In the genomic region with DNA sequence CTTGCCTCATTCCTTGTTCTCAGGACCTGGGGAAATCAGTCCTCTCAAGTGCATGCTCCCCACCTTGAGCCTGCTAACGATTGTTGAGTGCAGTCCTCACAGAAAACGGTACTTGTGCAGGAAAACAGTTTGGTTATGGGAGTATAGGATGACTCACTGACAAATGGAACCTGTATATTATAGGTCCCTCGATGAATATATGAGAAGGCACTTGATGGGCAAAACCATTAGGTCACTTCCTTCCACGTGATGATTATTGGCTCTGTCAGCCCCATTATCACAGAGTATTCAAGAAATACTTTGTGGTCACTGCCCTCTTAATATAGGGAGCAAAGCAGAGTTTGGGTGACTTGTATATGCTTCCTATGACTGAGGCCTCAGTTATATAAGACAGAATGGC, we compare ENCODE assay signal across 3 cellular contexts.
A peak's percentile ranks its signal among the peaks of the same experiment; 100 is the strongest.
TF ChIP-seq lines count a peak whose summit lies in the region.

No MANE protein-coding gene starts in this region.

TF ChIP-seq in GM23338, 12 proteins besides CTCF, POLR2A, EP300 and RAD21 (continues in another document):
- TF ChIP-seq POLR2AphosphoS5 (IDR thresholded peaks at IDR 0.05; ENCODE audit: low read depth) (no peak; the same call in 1 of the 2 replicates), NANOG (IDR thresholded peaks at IDR 0.05; ENCODE audit: borderline replicate concordance) (no peak), ZNF331 (CRISPR knock-in tag; IDR thresholded peaks at IDR 0.05; ENCODE audit: low read depth) (no peak), CREB1 (CRISPR knock-in tag; IDR thresholded peaks at IDR 0.05; ENCODE audit: low read depth) (no peak), STAT1 (IDR thresholded peaks at IDR 0.05; ENCODE audit: unreplicated experiment) (no peak), ZNF114 (CRISPR knock-in tag; IDR thresholded peaks at IDR 0.05) (no peak), EZH2phosphoT487 (IDR thresholded peaks at IDR 0.05; ENCODE audit: unreplicated experiment) (no peak), JUNB (IDR thresholded peaks at IDR 0.05; ENCODE audit: unreplicated experiment) (no peak), EZH2 (IDR thresholded peaks at IDR 0.05; ENCODE audit: low read depth, unreplicated experiment) (no peak)
- TF ChIP-seq, protein P1, sequence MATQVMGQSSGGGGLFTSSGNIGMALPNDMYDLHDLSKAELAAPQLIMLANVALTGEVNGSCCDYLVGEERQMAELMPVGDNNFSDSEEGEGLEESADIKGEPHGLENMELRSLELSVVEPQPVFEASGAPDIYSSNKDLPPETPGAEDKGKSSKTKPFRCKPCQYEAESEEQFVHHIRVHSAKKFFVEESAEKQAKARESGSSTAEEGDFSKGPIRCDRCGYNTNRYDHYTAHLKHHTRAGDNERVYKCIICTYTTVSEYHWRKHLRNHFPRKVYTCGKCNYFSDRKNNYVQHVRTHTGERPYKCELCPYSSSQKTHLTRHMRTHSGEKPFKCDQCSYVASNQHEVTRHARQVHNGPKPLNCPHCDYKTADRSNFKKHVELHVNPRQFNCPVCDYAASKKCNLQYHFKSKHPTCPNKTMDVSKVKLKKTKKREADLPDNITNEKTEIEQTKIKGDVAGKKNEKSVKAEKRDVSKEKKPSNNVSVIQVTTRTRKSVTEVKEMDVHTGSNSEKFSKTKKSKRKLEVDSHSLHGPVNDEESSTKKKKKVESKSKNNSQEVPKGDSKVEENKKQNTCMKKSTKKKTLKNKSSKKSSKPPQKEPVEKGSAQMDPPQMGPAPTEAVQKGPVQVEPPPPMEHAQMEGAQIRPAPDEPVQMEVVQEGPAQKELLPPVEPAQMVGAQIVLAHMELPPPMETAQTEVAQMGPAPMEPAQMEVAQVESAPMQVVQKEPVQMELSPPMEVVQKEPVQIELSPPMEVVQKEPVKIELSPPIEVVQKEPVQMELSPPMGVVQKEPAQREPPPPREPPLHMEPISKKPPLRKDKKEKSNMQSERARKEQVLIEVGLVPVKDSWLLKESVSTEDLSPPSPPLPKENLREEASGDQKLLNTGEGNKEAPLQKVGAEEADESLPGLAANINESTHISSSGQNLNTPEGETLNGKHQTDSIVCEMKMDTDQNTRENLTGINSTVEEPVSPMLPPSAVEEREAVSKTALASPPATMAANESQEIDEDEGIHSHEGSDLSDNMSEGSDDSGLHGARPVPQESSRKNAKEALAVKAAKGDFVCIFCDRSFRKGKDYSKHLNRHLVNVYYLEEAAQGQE (IDR thresholded peaks at IDR 0.05; ENCODE audit: unreplicated experiment) = no peak
- TF ChIP-seq, protein P2, sequence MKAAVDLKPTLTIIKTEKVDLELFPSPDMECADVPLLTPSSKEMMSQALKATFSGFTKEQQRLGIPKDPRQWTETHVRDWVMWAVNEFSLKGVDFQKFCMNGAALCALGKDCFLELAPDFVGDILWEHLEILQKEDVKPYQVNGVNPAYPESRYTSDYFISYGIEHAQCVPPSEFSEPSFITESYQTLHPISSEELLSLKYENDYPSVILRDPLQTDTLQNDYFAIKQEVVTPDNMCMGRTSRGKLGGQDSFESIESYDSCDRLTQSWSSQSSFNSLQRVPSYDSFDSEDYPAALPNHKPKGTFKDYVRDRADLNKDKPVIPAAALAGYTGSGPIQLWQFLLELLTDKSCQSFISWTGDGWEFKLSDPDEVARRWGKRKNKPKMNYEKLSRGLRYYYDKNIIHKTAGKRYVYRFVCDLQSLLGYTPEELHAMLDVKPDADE (IDR thresholded peaks at IDR 0.05) = no peak

TF ChIP-seq in SK-N-SH, 30 proteins besides CTCF, POLR2A, EP300 and RAD21 (continues in another document):
- no peak for TF ChIP-seq SMC3 (IDR thresholded peaks at IDR 0.05; ENCODE audit: low read depth, low read length)
- TF ChIP-seq, protein P3, sequence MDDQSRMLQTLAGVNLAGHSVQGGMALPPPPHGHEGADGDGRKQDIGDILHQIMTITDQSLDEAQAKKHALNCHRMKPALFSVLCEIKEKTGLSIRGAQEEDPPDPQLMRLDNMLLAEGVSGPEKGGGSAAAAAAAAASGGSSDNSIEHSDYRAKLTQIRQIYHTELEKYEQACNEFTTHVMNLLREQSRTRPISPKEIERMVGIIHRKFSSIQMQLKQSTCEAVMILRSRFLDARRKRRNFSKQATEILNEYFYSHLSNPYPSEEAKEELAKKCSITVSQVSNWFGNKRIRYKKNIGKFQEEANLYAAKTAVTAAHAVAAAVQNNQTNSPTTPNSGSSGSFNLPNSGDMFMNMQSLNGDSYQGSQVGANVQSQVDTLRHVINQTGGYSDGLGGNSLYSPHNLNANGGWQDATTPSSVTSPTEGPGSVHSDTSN (IDR thresholded peaks at IDR 0.05) = peak; percentile 65
- TF ChIP-seq FOXJ3 (CRISPR knock-in tag; IDR thresholded peaks at IDR 0.05) = no peak
- no peak for TF ChIP-seq ELF1 (IDR thresholded peaks at IDR 0.05)
- TF ChIP-seq SIN3A (IDR thresholded peaks at IDR 0.05; ENCODE audit: borderline replicate concordance, low read depth, low read length) = no peak
- no peak for TF ChIP-seq RFX5 (IDR thresholded peaks at IDR 0.05; ENCODE audit: low read length)
- peak; percentile 21; the same call in 1 of the 2 replicates for TF ChIP-seq POLR2AphosphoS5 (IDR thresholded peaks at IDR 0.05; ENCODE audit: low read depth, low read length)
- TF ChIP-seq, protein P1 (IDR thresholded peaks at IDR 0.05; ENCODE audit: low read depth, low read length) = no peak
- no peak for TF ChIP-seq EZH2phosphoT487 (IDR thresholded peaks at IDR 0.05; ENCODE audit: borderline replicate concordance, low read depth)
- no peak for TF ChIP-seq GATA2 (CRISPR knock-in tag; IDR thresholded peaks at IDR 0.05)
- TF ChIP-seq, protein P4, sequence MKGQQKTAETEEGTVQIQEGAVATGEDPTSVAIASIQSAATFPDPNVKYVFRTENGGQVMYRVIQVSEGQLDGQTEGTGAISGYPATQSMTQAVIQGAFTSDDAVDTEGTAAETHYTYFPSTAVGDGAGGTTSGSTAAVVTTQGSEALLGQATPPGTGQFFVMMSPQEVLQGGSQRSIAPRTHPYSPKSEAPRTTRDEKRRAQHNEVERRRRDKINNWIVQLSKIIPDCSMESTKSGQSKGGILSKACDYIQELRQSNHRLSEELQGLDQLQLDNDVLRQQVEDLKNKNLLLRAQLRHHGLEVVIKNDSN (IDR thresholded peaks at IDR 0.05; ENCODE audit: borderline replicate concordance, low read depth) = 0 out of 2 replicates have a peak, but pooled peaks have one; percentile 18
- TF ChIP-seq, protein P5, sequence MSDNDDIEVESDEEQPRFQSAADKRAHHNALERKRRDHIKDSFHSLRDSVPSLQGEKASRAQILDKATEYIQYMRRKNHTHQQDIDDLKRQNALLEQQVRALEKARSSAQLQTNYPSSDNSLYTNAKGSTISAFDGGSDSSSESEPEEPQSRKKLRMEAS (IDR thresholded peaks at IDR 0.05; ENCODE audit: low read depth) = no peak
- TF ChIP-seq YY1 (IDR thresholded peaks at IDR 0.05; ENCODE audit: low read depth) = no peak
- no peak for TF ChIP-seq NFIC (IDR thresholded peaks at IDR 0.05; ENCODE audit: borderline replicate concordance)
- no peak for TF ChIP-seq RCOR1 (IDR thresholded peaks at IDR 0.05; ENCODE audit: low read length)
- TF ChIP-seq, protein P6, sequence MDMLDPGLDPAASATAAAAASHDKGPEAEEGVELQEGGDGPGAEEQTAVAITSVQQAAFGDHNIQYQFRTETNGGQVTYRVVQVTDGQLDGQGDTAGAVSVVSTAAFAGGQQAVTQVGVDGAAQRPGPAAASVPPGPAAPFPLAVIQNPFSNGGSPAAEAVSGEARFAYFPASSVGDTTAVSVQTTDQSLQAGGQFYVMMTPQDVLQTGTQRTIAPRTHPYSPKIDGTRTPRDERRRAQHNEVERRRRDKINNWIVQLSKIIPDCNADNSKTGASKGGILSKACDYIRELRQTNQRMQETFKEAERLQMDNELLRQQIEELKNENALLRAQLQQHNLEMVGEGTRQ (IDR thresholded peaks at IDR 0.05; ENCODE audit: borderline replicate concordance, low read depth, low read length) = no peak
- TF ChIP-seq MEF2A (IDR thresholded peaks at IDR 0.05; ENCODE audit: borderline replicate concordance, low read depth) = no peak

TF ChIP-seq in endothelial cell of umbilical vein, 7 proteins besides CTCF, POLR2A, EP300 and RAD21:
- TF ChIP-seq POLR2AphosphoS5 (IDR thresholded peaks at IDR 0.05; ENCODE audit: insufficient read depth, low read depth, low read length) (peak; percentile 68), JUN (IDR thresholded peaks at IDR 0.05; ENCODE audit: borderline replicate concordance, insufficient read depth, insufficient read length, low read depth) (peak; percentile 84), FOS (IDR thresholded peaks at IDR 0.05; ENCODE audit: borderline replicate concordance, insufficient read depth, low read length) (peak; percentile 91), MYC (IDR thresholded peaks at IDR 0.05; ENCODE audit: low read depth, low read length) (no peak)
- TF ChIP-seq, protein P5 (IDR thresholded peaks at IDR 0.05; ENCODE audit: insufficient read depth, insufficient read length) = no peak
